In the genomic region with DNA sequence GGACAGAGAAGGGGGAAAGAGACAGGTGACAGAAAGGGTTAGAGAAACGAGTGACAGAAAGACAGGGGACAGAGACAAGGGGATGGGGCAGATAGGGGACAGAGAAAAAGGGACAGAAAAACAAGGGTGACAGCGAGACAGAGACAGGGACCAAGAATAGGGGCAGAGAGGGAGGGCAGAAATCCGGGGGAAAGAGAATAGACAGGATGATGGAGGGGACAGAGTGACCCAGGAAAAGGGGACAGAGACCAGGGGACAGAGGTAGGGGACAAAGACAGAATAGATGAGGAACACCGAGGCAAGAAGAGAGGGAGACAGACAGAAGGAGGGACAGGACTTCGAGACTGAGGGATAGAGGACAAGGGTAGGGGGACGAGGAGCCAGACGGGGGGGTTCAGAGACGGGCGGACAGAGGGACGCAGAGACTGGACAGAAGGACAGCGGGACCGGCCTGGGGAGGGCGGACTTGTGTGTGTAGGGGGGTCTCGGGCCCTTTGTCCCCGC, we compare ENCODE assay signal across 8 cellular contexts. TPM values are rescaled to one million over a fixed set of nuclear protein-coding genes. Genes with fewer than 3 reads are reported as not detected.
A peak's percentile ranks its signal among the peaks of the same experiment; 100 is the strongest.
DNase-seq lines count a peak whose midpoint lies in the region; ATAC-seq and TF ChIP-seq lines count a peak whose summit lies in the region.

No MANE protein-coding gene starts in this region.

- no peaks in the 10 kb centered on the region for H3K36me3 Mint-ChIP-seq in activated CD8-positive, alpha-beta memory T cell treated with anti-CD3 and anti-CD28 coated beads, Interleukin-2, amount 10 ng/mL, durations not matched to agents 7 days and 5 days

- TF ChIP-seq POLR2A in right lobe of liver (IDR thresholded peaks at IDR 0.05) (no peak), erythroblast (IDR thresholded peaks at IDR 0.05; ENCODE audit: low read length) (no peak)

- no peaks in the 10 kb centered on the region for H3K9me3 Mint-ChIP-seq in activated CD8-positive, alpha-beta memory T cell treated with anti-CD3 and anti-CD28 coated beads, Interleukin-2, amount 10 ng/mL, durations not matched to agents 7 days and 5 days (ENCODE audit: low read depth)

- TF ChIP-seq CTCF in astrocyte of the cerebellum (IDR thresholded peaks at IDR 0.05; ENCODE audit: low read depth, low read length, missing control alignments) (no peak), right lobe of liver (IDR thresholded peaks at IDR 0.05) (no peak), thoracic aorta (IDR thresholded peaks at IDR 0.05) (no peak)

- no peak overlapping the region for H3K27ac Mint-ChIP-seq in activated CD8-positive, alpha-beta memory T cell treated with anti-CD3 and anti-CD28 coated beads, Interleukin-2, amount 10 ng/mL, durations not matched to agents 7 days and 5 days

- no peaks in the 10 kb centered on the region for H3K9me3 ChIP-seq in right lobe of liver
- no peaks in the 10 kb centered on the region for H3K9me3 ChIP-seq in thoracic aorta

- no peak for ATAC-seq in activated CD8-positive, alpha-beta memory T cell treated with anti-CD3 and anti-CD28 coated beads, Interleukin-2, amount 10 ng/mL, durations not matched to agents 7 days and 5 days
- ATAC-seq in right lobe of liver (no peak), thoracic aorta (ENCODE audit: insufficient number of reproducible peaks, low FRiP score, low read depth) (no peak), left colon (no peak)

- H3K36me3 ChIP-seq in right lobe of liver (no peaks in the 10 kb centered on the region), thoracic aorta (no peaks in the 10 kb centered on the region)

- H3K4me3 Mint-ChIP-seq in activated CD8-positive, alpha-beta memory T cell treated with anti-CD3 and anti-CD28 coated beads, Interleukin-2, amount 10 ng/mL, durations not matched to agents 7 days and 5 days: peak overlapping the region; percentile 54

- peaks cover 41% of the 10 kb centered on the region for H3K27me3 Mint-ChIP-seq in activated CD8-positive, alpha-beta memory T cell treated with anti-CD3 and anti-CD28 coated beads, Interleukin-2, amount 10 ng/mL, durations not matched to agents 7 days and 5 days

- peaks cover 10% of the 10 kb centered on the region for H3K4me1 Mint-ChIP-seq in activated CD8-positive, alpha-beta memory T cell treated with anti-CD3 and anti-CD28 coated beads, Interleukin-2, amount 10 ng/mL, durations not matched to agents 7 days and 5 days

- no peaks in the 10 kb centered on the region for H3K4me1 ChIP-seq in right lobe of liver
- H3K4me1 ChIP-seq in thoracic aorta (ENCODE audit: control insufficient read depth in 1 of 2, low read depth in 2 of 2): peaks cover 0 to 9% of the 10 kb centered on the region in 2 donors

- intact Hi-C loops in right lobe of liver (cut with DNase I): no loop called here
- intact Hi-C loops in left colon (cut with DNase I, micrococcal nuclease): no loop called here

- peak overlapping the region; percentile 45 for H3K4me3 ChIP-seq in astrocyte of the cerebellum (ENCODE audit: low read depth, low read length)
- H3K4me3 ChIP-seq in right lobe of liver: peak overlapping the region in 2 of 3 donors; percentile 25 to 52
- peak overlapping the region; percentile 54 for H3K4me3 ChIP-seq in thoracic aorta

- H3K27ac ChIP-seq in right lobe of liver (no peak overlapping the region), thoracic aorta (no peak overlapping the region)

- no peaks in the 10 kb centered on the region for H3K27me3 ChIP-seq in right lobe of liver
- H3K27me3 ChIP-seq in thoracic aorta (replicated peaks; ENCODE audit: insufficient read depth): no peaks in the 10 kb centered on the region

- DNase-seq in activated CD8-positive, alpha-beta memory T cell treated with anti-CD3 and anti-CD28 coated beads, Interleukin-2, amount 10 ng/mL, durations not matched to agents 7 days and 5 days: no peak
- DNase-seq in activated CD8-positive, alpha-beta memory T cell treated with anti-CD3 and anti-CD28 coated beads, Interleukin-2, amount 50 U/mL, for 48 hours: no peak
- DNase-seq in astrocyte of the cerebellum (ENCODE audit: low read depth) (no peak), right lobe of liver (no peak), thoracic aorta (ENCODE audit: low spot score) (no peak), left colon (no peak), erythroblast (lab: John Stamatoyannopoulos, UW) (no peak), foreskin melanocyte (no peak)

- WGBS in right lobe of liver (ENCODE audit: insufficient coverage, low coverage, low lambda C conversion rate, missing lambda C conversion rate): 15% methylated on average over 10 of the region's 15 CpGs

- CTCF ChIA-PET in activated CD8-positive, alpha-beta memory T cell treated with anti-CD3 and anti-CD28 coated beads, Interleukin-2, amount 10 ng/mL, durations not matched to agents 7 days and 5 days (lab: Charles Lee): no interaction called here

- in situ Hi-C loops in astrocyte of the cerebellum (cut with HindIII; ENCODE audit: low sequenced_read_pairs): no loop called here

RNA-seq across cellular contexts. Expression of a gene that starts 0.6 kb away (rescaled TPM):
- under 1 TPM; 0.09 to 0.12 TPM for total RNA-seq in activated CD8-positive, alpha-beta memory T cell treated with anti-CD3 and anti-CD28 coated beads, Interleukin-2, amount 10 ng/mL, durations not matched to agents 7 days and 5 days
- total RNA-seq in right lobe of liver (1 to 10 TPM; 2.2 to 4.7 (median 3.7) TPM), thoracic aorta (1 to 10 TPM; 1.9 to 5.6 TPM), left colon (1 to 10 TPM; 2.0 to 4.9 TPM)

RNA-seq across cellular contexts. Expression of a gene that starts 19.6 kb away (rescaled TPM):
- 10 to 100 TPM; 23.0 to 23.2 TPM for total RNA-seq in activated CD8-positive, alpha-beta memory T cell treated with anti-CD3 and anti-CD28 coated beads, Interleukin-2, amount 10 ng/mL, durations not matched to agents 7 days and 5 days
- total RNA-seq in right lobe of liver: 10 to 100 TPM; 10.9 to 16.7 (median 13.3) TPM
- 10 to 100 TPM; 24.1 to 37.8 TPM for total RNA-seq in thoracic aorta
- 10 to 100 TPM; 16.3 to 18.7 TPM for total RNA-seq in left colon

RNA-seq across cellular contexts. Expression of a gene that starts 27.2 kb away (rescaled TPM):
- under 1 TPM; 0.37 to 0.79 TPM for total RNA-seq in activated CD8-positive, alpha-beta memory T cell treated with anti-CD3 and anti-CD28 coated beads, Interleukin-2, amount 10 ng/mL, durations not matched to agents 7 days and 5 days
- total RNA-seq in right lobe of liver: under 1 TPM in 5 of 6 experiments, not detected in 1; 0.09 to 0.37 (median 0.18) TPM
- under 1 TPM in 1 of 2 donors, not detected in 1; 0.56 TPM for total RNA-seq in thoracic aorta
- total RNA-seq in left colon: under 1 TPM; 0.14 to 0.73 TPM

RNA-seq across cellular contexts. Expression of a gene that starts 30.9 kb away (rescaled TPM):
- 10 to 100 TPM; 10.3 to 10.4 TPM for total RNA-seq in activated CD8-positive, alpha-beta memory T cell treated with anti-CD3 and anti-CD28 coated beads, Interleukin-2, amount 10 ng/mL, durations not matched to agents 7 days and 5 days
- 10 to 100 TPM in 1 of 6 experiments, 1 to 10 TPM in 4, under 1 TPM in 1; 0.90 to 13.3 (median 2.3) TPM for total RNA-seq in right lobe of liver
- total RNA-seq in thoracic aorta: 10 to 100 TPM; 48.5 to 82.5 TPM
- total RNA-seq in left colon: 100 to 1,000 TPM in 1 of 2 donors, 10 to 100 TPM in 1; 44.4 to 130 TPM

RNA-seq across cellular contexts. Expression of a gene that starts 42.6 kb away (rescaled TPM):
- 10 to 100 TPM; 18.6 to 21.3 TPM for total RNA-seq in activated CD8-positive, alpha-beta memory T cell treated with anti-CD3 and anti-CD28 coated beads, Interleukin-2, amount 10 ng/mL, durations not matched to agents 7 days and 5 days
- 10 to 100 TPM in 4 of 6 experiments, 1 to 10 TPM in 2; 7.7 to 15.8 (median 10.3) TPM for total RNA-seq in right lobe of liver
- 10 to 100 TPM in 1 of 2 donors, 1 to 10 TPM in 1; 4.6 to 20.2 TPM for total RNA-seq in thoracic aorta
- total RNA-seq in left colon: 10 to 100 TPM; 13.5 to 16.6 TPM
